ENCODE assay signal across 17 cellular contexts in the genomic region with DNA sequence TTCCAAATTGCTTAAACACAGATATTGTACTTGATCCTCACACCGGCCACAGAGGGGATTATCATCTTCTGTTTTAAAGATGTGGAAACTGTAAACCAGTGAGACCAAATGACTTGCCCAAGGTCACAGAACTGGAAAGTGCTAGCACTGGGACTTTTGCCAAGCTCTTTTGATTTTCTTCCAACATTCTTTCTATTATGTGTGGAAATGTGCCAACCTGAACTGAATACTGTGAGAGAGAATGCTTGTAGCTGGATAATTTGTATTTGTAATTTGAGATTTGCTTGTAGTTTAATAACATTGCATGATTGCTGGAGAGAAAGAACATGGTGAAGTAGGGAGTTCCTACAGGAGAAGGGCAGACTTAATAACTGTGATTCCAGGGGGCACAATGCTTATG.
DNase-seq lines count a peak whose midpoint lies in the region; TF ChIP-seq lines count a peak whose summit lies in the region.
"Had no signal": no experiment of that assay in that cellular context is flagged by ENCODE, and none has a peak within 500 bp of the region (broad histone marks: within the 10 kb centered on the region; RNA-seq: fewer than 3 reads in every experiment).

No MANE protein-coding gene starts in this region.

- H3K4me2 ChIP-seq in Karpas-422 (ENCODE audit: low read depth, low read length, poor library complexity, severe bottlenecking), result no peak overlapping the region

- no peak overlapping the region for H3K27ac Mint-ChIP-seq in glutamatergic neuron (ENCODE audit: unreplicated experiment)
- H3K27ac Mint-ChIP-seq: activated CD8-positive, alpha-beta T cell treated with anti-CD3 and anti-CD28 coated beads, Interleukin-2, amount 10 ng/mL, durations not matched to agents 7 days and 5 days had no signal

- TF ChIP-seq CTCF in testis (IDR thresholded peaks at IDR 0.05), result no peak
- TF ChIP-seq CTCF in glutamatergic neuron (IDR thresholded peaks at IDR 0.05; ENCODE audit: partially characterized antibody, unreplicated experiment), result no peak

- peak; percentile 1 for DNase-seq in NCI-H2196 (lab: John Stamatoyannopoulos, UW; ENCODE audit: unreplicated experiment)
- DNase-seq in NCI-H2196 treated with DMSO at 0.1 percent for 48 hours (lab: John Stamatoyannopoulos, UW; ENCODE audit: unreplicated experiment), result no peak
- peak; percentile 60 for DNase-seq in SK-N-MC (ENCODE audit: low read depth, low spot score)
- DNase-seq in fibroblast of the conjunctiva (ENCODE audit: low read depth), result peak; percentile 77
- peak; percentile 51 for DNase-seq in testis
- no peak for DNase-seq in activated CD4-positive, alpha-beta T cell treated with anti-CD3 and anti-CD28 coated beads for 1 hour
- DNase-seq in Karpas-422, result no peak
- DNase-seq in glutamatergic neuron, result no peak
- DNase-seq: ACHN; activated CD8-positive, alpha-beta T cell treated with anti-CD3 and anti-CD28 coated beads, Interleukin-2, amount 10 ng/mL, durations not matched to agents 7 days and 5 days; gastrocnemius medialis; GF-D8; GM23248; NCI-H1417; right cardiac atrium had no signal

- H3K4me3 Mint-ChIP-seq in glutamatergic neuron (ENCODE audit: unreplicated experiment), result no peak overlapping the region
- H3K4me3 Mint-ChIP-seq: activated CD8-positive, alpha-beta T cell treated with anti-CD3 and anti-CD28 coated beads, Interleukin-2, amount 10 ng/mL, durations not matched to agents 7 days and 5 days had no signal

- no peaks in the 10 kb centered on the region for H3K79me2 ChIP-seq in Karpas-422 (ENCODE audit: low read length)

- H3K36me3 Mint-ChIP-seq in glutamatergic neuron (ENCODE audit: unreplicated experiment), result no peaks in the 10 kb centered on the region

- WGBS in testis, 2 donors, result 8 to 11% methylated on average over 1 of the region's 1 CpG

- H3K9me3 ChIP-seq in SK-N-MC (ENCODE audit: low read depth, low read length) (no peaks in the 10 kb centered on the region), testis (no peaks in the 10 kb centered on the region), Karpas-422 (ENCODE audit: low read length) (peaks cover 24% of the 10 kb centered on the region)
- H3K9me3 ChIP-seq: gastrocnemius medialis had no signal

- H3K9me3 Mint-ChIP-seq in glutamatergic neuron (ENCODE audit: unreplicated experiment), result no peaks in the 10 kb centered on the region

- H2AFZ ChIP-seq in Karpas-422 (ENCODE audit: low read length), result no peak overlapping the region
- H2AFZ ChIP-seq: GM23248 had no signal

- H3K4me1 ChIP-seq in testis (peaks cover 4% of the 10 kb centered on the region), Karpas-422 (ENCODE audit: low read length) (no peaks in the 10 kb centered on the region)
- H3K4me1 ChIP-seq: gastrocnemius medialis, SJSA1 had no signal

- H3K36me3 ChIP-seq in SK-N-MC (ENCODE audit: insufficient read depth, low read length) (no peaks in the 10 kb centered on the region), testis (ENCODE audit: low read depth, missing control alignments) (no peaks in the 10 kb centered on the region), Karpas-422 (ENCODE audit: insufficient read depth, low read length) (no peaks in the 10 kb centered on the region)
- H3K36me3 ChIP-seq: gastrocnemius medialis, SJSA1 had no signal

- H4K20me1 ChIP-seq in Karpas-422 (ENCODE audit: insufficient read depth, low read depth, low read length), result no peaks in the 10 kb centered on the region

- H3K27ac ChIP-seq in SK-N-MC, result peak overlapping the region; percentile 63
- peak overlapping the region in 1 of 2 donors; percentile 4 for H3K27ac ChIP-seq in testis
- no peak overlapping the region for H3K27ac ChIP-seq in Karpas-422 (ENCODE audit: low read length)
- H3K27ac ChIP-seq: gastrocnemius medialis, GM23248, SJSA1 had no signal

- no peak for TF ChIP-seq POLR2A in testis (IDR thresholded peaks at IDR 0.05)

- no peaks in the 10 kb centered on the region for H3K27me3 Mint-ChIP-seq in glutamatergic neuron (ENCODE audit: unreplicated experiment)

- no peaks in the 10 kb centered on the region for H3K9me2 ChIP-seq in Karpas-422 (replicated peaks; ENCODE audit: insufficient read depth, low read length)

- H3K27me3 ChIP-seq in testis, result no peaks in the 10 kb centered on the region
- H3K27me3 ChIP-seq in Karpas-422 (ENCODE audit: low read length), result no peaks in the 10 kb centered on the region
- H3K27me3 ChIP-seq: gastrocnemius medialis, SJSA1 had no signal

- H3K4me1 Mint-ChIP-seq in glutamatergic neuron (ENCODE audit: low read depth, unreplicated experiment), result no peaks in the 10 kb centered on the region

- no peak overlapping the region for H3K9ac ChIP-seq in SK-N-MC (ENCODE audit: insufficient read length)
- no peak overlapping the region for H3K9ac ChIP-seq in Karpas-422 (ENCODE audit: low read length)
- H3K9ac ChIP-seq: GM23248 had no signal

- intact Hi-C loops in testis (cut with DNase I; ENCODE audit: low total_unique reads), result no loop called here

- H3K4me3 ChIP-seq in SK-N-MC (0 out of 2 replicates have a peak overlapping the region, but pooled peaks have one; percentile 16), testis (no peak overlapping the region), Karpas-422 (ENCODE audit: low read length) (no peak overlapping the region)
- H3K4me3 ChIP-seq: gastrocnemius medialis, GM23248, lung, SJSA1 had no signal

Comparison
In these comparisons a context has a peak if more than half of its experiments do, and no peak if none do; other contexts are left out.
1. DNase-seq: peak in NCI-H2196 (single experiment), SK-N-MC (single experiment), fibroblast of the conjunctiva (single experiment) and testis (single experiment); none in NCI-H2196 treated with DMSO at 0.1 percent for 48 hours (single experiment), activated CD4-positive, alpha-beta T cell treated with anti-CD3 and anti-CD28 coated beads for 1 hour (single experiment), Karpas-422 (single experiment) and glutamatergic neuron (single experiment).